ENCODE assay signal across 7 cellular contexts in the genomic region with DNA sequence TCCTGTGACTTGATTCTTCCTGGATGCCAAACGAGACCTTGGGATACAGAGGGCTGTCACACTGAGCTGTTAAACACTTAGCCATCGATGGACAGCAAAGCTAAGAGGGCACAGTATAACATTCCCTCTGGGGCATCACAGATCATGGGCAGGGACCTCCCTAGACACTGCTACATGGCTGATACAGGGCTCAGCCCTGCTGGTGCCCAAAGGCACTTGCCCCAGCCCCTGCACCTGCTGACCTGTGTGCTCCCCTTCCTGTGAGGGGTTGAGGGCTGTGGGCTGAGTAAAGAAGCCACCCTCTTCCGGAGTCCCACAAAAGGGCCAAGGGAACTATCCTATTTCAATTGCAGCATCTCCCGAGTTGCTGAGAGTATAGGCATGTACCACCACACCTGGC.
"Had no signal": no experiment of that assay in that cellular context is flagged by ENCODE, and none has a peak within 500 bp of the region (broad histone marks: within the 10 kb centered on the region; RNA-seq: fewer than 3 reads in every experiment).

No MANE protein-coding gene starts in this region.

- DNase-seq: GOT3, H7, IMR-90, KG1 had no signal

- ATAC-seq: K562 had no signal

- H3K4me1 ChIP-seq: HAP-1 had no signal

- H3K36me3 ChIP-seq: HAP-1 had no signal

- H3K4me3 ChIP-seq: HAP-1, K562 had no signal

- FAIRE-seq: HTR-8/SVneo, K562 had no signal

- H3K9me3 ChIP-seq: HAP-1 had no signal
